ENCODE assay signal across 4 cellular contexts in genomic region chr3:81301230-81301629, GRCh38.
"Had no signal": no experiment of that assay in that cellular context is flagged by ENCODE, and none has a peak within 500 bp of the region (broad histone marks: within the 10 kb centered on the region; RNA-seq: fewer than 3 reads in every experiment).

No MANE protein-coding gene starts in this region.

- DNase-seq: GOT3 had no signal

- FAIRE-seq: H54, HTR-8/SVneo had no signal

- H3K27ac ChIP-seq: GM23248 had no signal

- H2AFZ ChIP-seq: GM23248 had no signal

- H3K9ac ChIP-seq: GM23248 had no signal

- H3K4me3 ChIP-seq: GM23248 had no signal
